ENCODE assay signal across 1 cellular context in the genomic region with DNA sequence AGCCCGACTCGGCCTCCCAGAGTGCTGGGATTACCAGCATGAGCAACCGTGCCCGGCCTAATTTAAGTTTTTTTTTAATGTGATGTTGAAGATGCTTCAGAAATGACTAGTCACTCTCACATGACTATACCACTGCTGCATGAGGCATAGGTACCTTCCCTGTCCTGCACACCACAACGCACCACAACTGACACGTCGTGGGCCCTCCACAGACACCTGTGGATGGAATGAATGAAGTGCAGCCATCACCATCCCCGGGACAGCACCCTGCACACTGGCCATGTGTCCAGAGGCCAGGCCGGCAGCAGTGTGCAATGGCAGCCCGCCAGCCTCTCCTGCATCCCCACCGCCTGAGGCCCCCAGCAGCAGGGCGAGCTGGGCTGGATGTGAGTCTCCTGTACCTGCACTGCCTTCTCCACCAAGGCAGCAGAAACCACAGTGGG.
TF ChIP-seq lines count a peak whose summit lies in the region.

No MANE protein-coding gene starts in this region.

TF ChIP-seq in GM12878, 131 proteins besides CTCF, POLR2A, EP300 and RAD21 (continued from another document and continues in another):
- TF ChIP-seq, protein P1, sequence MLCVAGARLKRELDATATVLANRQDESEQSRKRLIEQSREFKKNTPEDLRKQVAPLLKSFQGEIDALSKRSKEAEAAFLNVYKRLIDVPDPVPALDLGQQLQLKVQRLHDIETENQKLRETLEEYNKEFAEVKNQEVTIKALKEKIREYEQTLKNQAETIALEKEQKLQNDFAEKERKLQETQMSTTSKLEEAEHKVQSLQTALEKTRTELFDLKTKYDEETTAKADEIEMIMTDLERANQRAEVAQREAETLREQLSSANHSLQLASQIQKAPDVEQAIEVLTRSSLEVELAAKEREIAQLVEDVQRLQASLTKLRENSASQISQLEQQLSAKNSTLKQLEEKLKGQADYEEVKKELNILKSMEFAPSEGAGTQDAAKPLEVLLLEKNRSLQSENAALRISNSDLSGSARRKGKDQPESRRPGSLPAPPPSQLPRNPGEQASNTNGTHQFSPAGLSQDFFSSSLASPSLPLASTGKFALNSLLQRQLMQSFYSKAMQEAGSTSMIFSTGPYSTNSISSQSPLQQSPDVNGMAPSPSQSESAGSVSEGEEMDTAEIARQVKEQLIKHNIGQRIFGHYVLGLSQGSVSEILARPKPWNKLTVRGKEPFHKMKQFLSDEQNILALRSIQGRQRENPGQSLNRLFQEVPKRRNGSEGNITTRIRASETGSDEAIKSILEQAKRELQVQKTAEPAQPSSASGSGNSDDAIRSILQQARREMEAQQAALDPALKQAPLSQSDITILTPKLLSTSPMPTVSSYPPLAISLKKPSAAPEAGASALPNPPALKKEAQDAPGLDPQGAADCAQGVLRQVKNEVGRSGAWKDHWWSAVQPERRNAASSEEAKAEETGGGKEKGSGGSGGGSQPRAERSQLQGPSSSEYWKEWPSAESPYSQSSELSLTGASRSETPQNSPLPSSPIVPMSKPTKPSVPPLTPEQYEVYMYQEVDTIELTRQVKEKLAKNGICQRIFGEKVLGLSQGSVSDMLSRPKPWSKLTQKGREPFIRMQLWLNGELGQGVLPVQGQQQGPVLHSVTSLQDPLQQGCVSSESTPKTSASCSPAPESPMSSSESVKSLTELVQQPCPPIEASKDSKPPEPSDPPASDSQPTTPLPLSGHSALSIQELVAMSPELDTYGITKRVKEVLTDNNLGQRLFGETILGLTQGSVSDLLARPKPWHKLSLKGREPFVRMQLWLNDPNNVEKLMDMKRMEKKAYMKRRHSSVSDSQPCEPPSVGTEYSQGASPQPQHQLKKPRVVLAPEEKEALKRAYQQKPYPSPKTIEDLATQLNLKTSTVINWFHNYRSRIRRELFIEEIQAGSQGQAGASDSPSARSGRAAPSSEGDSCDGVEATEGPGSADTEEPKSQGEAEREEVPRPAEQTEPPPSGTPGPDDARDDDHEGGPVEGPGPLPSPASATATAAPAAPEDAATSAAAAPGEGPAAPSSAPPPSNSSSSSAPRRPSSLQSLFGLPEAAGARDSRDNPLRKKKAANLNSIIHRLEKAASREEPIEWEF (IDR thresholded peaks at IDR 0.05; ENCODE audit: insufficient replicate concordance, low read depth, low read length): no peak
- TF ChIP-seq EED (IDR thresholded peaks at IDR 0.05; ENCODE audit: low read depth) (peak; percentile 87), BACH1 (IDR thresholded peaks at IDR 0.05; ENCODE audit: borderline replicate concordance) (peak; percentile 98), SUZ12 (IDR thresholded peaks at IDR 0.05; ENCODE audit: unreplicated experiment) (no peak), ATF7 (IDR thresholded peaks at IDR 0.05; ENCODE audit: low read depth) (peak; percentile 92), TARDBP (IDR thresholded peaks at IDR 0.05; ENCODE audit: borderline replicate concordance) (no peak), WRNIP1 (IDR thresholded peaks at IDR 0.05; ENCODE audit: borderline replicate concordance, low read depth, low read length) (no peak), ZBED1 (IDR thresholded peaks at IDR 0.05; ENCODE audit: borderline replicate concordance) (peak; percentile 79; the same call in 1 of the 2 replicates), CBFB (IDR thresholded peaks at IDR 0.05; ENCODE audit: low read depth) (peak; percentile 83), ZZZ3 (IDR thresholded peaks at IDR 0.05; ENCODE audit: control insufficient read depth, insufficient read length, low read depth) (no peak), NBN (IDR thresholded peaks at IDR 0.05) (peak; percentile 93), HDAC6 (IDR thresholded peaks at IDR 0.05; ENCODE audit: unreplicated experiment) (no peak), ZNF622 (IDR thresholded peaks at IDR 0.05) (no peak), IRF4 (IDR thresholded peaks at IDR 0.05; ENCODE audit: low read depth, low read length) (peak; percentile 97), BCL11A (IDR thresholded peaks at IDR 0.05; ENCODE audit: low read depth, low read length) (peak; percentile 95), STAT1 (conservative IDR thresholded peaks at IDR 0.05) (no peak), NR2C2 (IDR thresholded peaks at IDR 0.05; ENCODE audit: borderline replicate concordance, control insufficient read depth, insufficient read length, low read depth) (no peak), RAD51 (IDR thresholded peaks at IDR 0.05) (peak; percentile 68), SP1 (IDR thresholded peaks at IDR 0.05; ENCODE audit: low read depth, low read length) (peak; percentile 51), IKZF2 (IDR thresholded peaks at IDR 0.05) (peak; percentile 80 to 93), RELA (IDR thresholded peaks at IDR 0.05; ENCODE audit: borderline replicate concordance, partially characterized antibody) (peak; percentile 82), JUNB (IDR thresholded peaks at IDR 0.05) (peak; percentile 96), ESRRA (IDR thresholded peaks at IDR 0.05; ENCODE audit: low read length) (no peak)
- TF ChIP-seq, protein P2, sequence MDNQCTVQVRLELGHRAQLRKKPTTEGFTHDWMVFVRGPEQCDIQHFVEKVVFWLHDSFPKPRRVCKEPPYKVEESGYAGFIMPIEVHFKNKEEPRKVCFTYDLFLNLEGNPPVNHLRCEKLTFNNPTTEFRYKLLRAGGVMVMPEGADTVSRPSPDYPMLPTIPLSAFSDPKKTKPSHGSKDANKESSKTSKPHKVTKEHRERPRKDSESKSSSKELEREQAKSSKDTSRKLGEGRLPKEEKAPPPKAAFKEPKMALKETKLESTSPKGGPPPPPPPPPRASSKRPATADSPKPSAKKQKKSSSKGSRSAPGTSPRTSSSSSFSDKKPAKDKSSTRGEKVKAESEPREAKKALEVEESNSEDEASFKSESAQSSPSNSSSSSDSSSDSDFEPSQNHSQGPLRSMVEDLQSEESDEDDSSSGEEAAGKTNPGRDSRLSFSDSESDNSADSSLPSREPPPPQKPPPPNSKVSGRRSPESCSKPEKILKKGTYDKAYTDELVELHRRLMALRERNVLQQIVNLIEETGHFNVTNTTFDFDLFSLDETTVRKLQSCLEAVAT (IDR thresholded peaks at IDR 0.05): peak; percentile 86
- TF ChIP-seq, protein P3, sequence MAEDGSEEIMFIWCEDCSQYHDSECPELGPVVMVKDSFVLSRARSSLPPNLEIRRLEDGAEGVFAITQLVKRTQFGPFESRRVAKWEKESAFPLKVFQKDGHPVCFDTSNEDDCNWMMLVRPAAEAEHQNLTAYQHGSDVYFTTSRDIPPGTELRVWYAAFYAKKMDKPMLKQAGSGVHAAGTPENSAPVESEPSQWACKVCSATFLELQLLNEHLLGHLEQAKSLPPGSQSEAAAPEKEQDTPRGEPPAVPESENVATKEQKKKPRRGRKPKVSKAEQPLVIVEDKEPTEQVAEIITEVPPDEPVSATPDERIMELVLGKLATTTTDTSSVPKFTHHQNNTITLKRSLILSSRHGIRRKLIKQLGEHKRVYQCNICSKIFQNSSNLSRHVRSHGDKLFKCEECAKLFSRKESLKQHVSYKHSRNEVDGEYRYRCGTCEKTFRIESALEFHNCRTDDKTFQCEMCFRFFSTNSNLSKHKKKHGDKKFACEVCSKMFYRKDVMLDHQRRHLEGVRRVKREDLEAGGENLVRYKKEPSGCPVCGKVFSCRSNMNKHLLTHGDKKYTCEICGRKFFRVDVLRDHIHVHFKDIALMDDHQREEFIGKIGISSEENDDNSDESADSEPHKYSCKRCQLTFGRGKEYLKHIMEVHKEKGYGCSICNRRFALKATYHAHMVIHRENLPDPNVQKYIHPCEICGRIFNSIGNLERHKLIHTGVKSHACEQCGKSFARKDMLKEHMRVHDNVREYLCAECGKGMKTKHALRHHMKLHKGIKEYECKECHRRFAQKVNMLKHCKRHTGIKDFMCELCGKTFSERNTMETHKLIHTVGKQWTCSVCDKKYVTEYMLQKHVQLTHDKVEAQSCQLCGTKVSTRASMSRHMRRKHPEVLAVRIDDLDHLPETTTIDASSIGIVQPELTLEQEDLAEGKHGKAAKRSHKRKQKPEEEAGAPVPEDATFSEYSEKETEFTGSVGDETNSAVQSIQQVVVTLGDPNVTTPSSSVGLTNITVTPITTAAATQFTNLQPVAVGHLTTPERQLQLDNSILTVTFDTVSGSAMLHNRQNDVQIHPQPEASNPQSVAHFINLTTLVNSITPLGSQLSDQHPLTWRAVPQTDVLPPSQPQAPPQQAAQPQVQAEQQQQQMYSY (CRISPR knock-in tag; IDR thresholded peaks at IDR 0.05): no peak
- TF ChIP-seq, protein P4, sequence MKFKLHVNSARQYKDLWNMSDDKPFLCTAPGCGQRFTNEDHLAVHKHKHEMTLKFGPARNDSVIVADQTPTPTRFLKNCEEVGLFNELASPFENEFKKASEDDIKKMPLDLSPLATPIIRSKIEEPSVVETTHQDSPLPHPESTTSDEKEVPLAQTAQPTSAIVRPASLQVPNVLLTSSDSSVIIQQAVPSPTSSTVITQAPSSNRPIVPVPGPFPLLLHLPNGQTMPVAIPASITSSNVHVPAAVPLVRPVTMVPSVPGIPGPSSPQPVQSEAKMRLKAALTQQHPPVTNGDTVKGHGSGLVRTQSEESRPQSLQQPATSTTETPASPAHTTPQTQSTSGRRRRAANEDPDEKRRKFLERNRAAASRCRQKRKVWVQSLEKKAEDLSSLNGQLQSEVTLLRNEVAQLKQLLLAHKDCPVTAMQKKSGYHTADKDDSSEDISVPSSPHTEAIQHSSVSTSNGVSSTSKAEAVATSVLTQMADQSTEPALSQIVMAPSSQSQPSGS (IDR thresholded peaks at IDR 0.05; ENCODE audit: low read length): peak; percentile 85
- TF ChIP-seq, protein P5, sequence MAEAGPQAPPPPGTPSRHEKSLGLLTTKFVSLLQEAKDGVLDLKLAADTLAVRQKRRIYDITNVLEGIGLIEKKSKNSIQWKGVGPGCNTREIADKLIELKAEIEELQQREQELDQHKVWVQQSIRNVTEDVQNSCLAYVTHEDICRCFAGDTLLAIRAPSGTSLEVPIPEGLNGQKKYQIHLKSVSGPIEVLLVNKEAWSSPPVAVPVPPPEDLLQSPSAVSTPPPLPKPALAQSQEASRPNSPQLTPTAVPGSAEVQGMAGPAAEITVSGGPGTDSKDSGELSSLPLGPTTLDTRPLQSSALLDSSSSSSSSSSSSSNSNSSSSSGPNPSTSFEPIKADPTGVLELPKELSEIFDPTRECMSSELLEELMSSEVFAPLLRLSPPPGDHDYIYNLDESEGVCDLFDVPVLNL (IDR thresholded peaks at IDR 0.05; ENCODE audit: low read depth, low read length): no peak
- TF ChIP-seq, protein P6, sequence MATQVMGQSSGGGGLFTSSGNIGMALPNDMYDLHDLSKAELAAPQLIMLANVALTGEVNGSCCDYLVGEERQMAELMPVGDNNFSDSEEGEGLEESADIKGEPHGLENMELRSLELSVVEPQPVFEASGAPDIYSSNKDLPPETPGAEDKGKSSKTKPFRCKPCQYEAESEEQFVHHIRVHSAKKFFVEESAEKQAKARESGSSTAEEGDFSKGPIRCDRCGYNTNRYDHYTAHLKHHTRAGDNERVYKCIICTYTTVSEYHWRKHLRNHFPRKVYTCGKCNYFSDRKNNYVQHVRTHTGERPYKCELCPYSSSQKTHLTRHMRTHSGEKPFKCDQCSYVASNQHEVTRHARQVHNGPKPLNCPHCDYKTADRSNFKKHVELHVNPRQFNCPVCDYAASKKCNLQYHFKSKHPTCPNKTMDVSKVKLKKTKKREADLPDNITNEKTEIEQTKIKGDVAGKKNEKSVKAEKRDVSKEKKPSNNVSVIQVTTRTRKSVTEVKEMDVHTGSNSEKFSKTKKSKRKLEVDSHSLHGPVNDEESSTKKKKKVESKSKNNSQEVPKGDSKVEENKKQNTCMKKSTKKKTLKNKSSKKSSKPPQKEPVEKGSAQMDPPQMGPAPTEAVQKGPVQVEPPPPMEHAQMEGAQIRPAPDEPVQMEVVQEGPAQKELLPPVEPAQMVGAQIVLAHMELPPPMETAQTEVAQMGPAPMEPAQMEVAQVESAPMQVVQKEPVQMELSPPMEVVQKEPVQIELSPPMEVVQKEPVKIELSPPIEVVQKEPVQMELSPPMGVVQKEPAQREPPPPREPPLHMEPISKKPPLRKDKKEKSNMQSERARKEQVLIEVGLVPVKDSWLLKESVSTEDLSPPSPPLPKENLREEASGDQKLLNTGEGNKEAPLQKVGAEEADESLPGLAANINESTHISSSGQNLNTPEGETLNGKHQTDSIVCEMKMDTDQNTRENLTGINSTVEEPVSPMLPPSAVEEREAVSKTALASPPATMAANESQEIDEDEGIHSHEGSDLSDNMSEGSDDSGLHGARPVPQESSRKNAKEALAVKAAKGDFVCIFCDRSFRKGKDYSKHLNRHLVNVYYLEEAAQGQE (IDR thresholded peaks at IDR 0.05; ENCODE audit: low read depth, low read length): 0 out of 2 replicates have a peak, but pooled peaks have one; percentile 28
- TF ChIP-seq, protein P7, sequence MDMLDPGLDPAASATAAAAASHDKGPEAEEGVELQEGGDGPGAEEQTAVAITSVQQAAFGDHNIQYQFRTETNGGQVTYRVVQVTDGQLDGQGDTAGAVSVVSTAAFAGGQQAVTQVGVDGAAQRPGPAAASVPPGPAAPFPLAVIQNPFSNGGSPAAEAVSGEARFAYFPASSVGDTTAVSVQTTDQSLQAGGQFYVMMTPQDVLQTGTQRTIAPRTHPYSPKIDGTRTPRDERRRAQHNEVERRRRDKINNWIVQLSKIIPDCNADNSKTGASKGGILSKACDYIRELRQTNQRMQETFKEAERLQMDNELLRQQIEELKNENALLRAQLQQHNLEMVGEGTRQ (IDR thresholded peaks at IDR 0.05; ENCODE audit: borderline replicate concordance, low read depth, low read length): peak; percentile 4; the same call in 1 of the 2 replicates
- TF ChIP-seq, protein P8, sequence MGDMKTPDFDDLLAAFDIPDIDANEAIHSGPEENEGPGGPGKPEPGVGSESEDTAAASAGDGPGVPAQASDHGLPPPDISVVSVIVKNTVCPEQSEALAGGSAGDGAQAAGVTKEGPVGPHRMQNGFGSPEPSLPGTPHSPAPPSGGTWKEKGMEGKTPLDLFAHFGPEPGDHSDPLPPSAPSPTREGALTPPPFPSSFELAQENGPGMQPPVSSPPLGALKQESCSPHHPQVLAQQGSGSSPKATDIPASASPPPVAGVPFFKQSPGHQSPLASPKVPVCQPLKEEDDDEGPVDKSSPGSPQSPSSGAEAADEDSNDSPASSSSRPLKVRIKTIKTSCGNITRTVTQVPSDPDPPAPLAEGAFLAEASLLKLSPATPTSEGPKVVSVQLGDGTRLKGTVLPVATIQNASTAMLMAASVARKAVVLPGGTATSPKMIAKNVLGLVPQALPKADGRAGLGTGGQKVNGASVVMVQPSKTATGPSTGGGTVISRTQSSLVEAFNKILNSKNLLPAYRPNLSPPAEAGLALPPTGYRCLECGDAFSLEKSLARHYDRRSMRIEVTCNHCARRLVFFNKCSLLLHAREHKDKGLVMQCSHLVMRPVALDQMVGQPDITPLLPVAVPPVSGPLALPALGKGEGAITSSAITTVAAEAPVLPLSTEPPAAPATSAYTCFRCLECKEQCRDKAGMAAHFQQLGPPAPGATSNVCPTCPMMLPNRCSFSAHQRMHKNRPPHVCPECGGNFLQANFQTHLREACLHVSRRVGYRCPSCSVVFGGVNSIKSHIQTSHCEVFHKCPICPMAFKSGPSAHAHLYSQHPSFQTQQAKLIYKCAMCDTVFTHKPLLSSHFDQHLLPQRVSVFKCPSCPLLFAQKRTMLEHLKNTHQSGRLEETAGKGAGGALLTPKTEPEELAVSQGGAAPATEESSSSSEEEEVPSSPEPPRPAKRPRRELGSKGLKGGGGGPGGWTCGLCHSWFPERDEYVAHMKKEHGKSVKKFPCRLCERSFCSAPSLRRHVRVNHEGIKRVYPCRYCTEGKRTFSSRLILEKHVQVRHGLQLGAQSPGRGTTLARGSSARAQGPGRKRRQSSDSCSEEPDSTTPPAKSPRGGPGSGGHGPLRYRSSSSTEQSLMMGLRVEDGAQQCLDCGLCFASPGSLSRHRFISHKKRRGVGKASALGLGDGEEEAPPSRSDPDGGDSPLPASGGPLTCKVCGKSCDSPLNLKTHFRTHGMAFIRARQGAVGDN (IDR thresholded peaks at IDR 0.05): peak; percentile 91
- TF ChIP-seq, protein P9, sequence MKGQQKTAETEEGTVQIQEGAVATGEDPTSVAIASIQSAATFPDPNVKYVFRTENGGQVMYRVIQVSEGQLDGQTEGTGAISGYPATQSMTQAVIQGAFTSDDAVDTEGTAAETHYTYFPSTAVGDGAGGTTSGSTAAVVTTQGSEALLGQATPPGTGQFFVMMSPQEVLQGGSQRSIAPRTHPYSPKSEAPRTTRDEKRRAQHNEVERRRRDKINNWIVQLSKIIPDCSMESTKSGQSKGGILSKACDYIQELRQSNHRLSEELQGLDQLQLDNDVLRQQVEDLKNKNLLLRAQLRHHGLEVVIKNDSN (IDR thresholded peaks at IDR 0.05; ENCODE audit: borderline replicate concordance, extremely low read length, insufficient read depth, low read depth, low read length): no peak
